ENCODE assay signal across 20 cellular contexts in genomic region chr1:47571161-47571560, GRCh38.
"Had no signal": no experiment of that assay in that cellular context is flagged by ENCODE, and none has a peak within 500 bp of the region (broad histone marks: within the 10 kb centered on the region; RNA-seq: fewer than 3 reads in every experiment).

No MANE protein-coding gene starts in this region.

- H2AFZ ChIP-seq: PC-9 had no signal

- H3K9me3 ChIP-seq: MG63, Peyer's patch, SJCRH30 had no signal

- H3K27me3 ChIP-seq: MG63, Peyer's patch, SJCRH30 had no signal

- H3K4me2 ChIP-seq: PC-9 had no signal

- DNase-seq: Karpas-422; KG1; MG63; NCI-H1092 treated with DMSO at 0.1 percent for 48 hours; NCI-H1436; NCI-H187; NCI-H2029; NCI-H2081 treated with DMSO at 0.1 percent for 48 hours; NCI-H2171; NCI-H226; NCI-H446; NCI-H510A; NCI-H524 treated with DMSO at 0.1 percent for 48 hours; NCI-H69; NCI-H774; NK-92 treated with Interleukin-12 subunit alpha and Interleukin-12 subunit beta, amount 100 ng/mL, for 24 hours; PC-9; SHP77 treated with DMSO at 0.1 percent for 48 hours; SJCRH30 had no signal

- H3K36me3 ChIP-seq: MG63, Peyer's patch, SJCRH30 had no signal

- H3K4me3 ChIP-seq: MG63, PC-9, Peyer's patch, SJCRH30 had no signal

- H3K27ac ChIP-seq: PC-9, Peyer's patch, SJCRH30 had no signal
